Comparison of ENCODE assay signal across 8 cellular contexts in the genomic region with DNA sequence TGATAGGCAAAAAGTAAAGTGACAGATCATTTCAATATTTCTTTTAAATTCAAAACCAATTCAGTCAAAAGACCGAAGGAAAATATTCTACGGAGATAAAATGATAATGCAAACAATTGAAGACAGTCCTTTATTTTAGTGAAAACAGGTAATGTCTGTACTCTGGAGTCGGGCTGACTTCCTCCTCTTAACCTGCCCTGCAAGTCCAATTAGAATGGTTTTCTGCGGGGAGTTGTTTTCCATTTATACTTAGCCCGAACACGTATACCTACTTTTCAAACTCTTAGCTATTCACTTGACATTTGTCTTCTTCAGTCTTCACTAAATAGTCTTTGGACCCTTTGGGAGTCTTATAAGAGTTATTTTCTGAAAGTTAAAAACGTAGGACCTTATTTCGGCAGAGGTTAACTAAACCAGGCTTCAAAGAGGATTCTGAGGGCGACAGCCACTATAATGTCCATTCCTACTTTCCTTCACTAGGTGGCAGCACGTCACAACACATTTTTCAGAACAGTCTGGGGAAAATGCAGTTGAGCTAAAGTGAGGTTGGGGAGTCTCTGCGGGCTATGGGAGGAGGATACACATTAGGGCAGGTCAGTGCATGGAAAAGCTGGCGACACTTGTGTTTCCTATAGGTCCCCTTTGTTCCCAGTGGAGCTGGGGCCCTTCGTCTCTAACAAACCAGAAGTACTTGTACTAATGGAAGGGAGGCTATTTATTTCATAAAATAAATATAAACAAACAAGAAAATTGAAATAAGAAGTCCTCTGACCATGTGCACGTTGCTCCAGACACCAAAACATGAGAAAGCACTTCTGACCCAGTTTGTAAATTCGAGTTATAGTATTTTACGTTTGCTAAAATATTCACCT.
DNase-seq lines count a peak whose midpoint lies in the region; ATAC-seq and TF ChIP-seq lines count a peak whose summit lies in the region.

No MANE protein-coding gene starts in this region.

- TF ChIP-seq EP300 in esophagus muscularis mucosa (IDR thresholded peaks at IDR 0.05) (no peak), upper lobe of left lung (IDR thresholded peaks at IDR 0.05) (no peak)

- intact Hi-C loops in activated naive CD4-positive, alpha-beta T cell treated with anti-CD3 and anti-CD28 coated beads for 36 hours (cut with micrococcal nuclease), result loop anchor here (1.0 to 5.0 kb wide), 4 partner anchors 227 to 672 kb away; no protein-coding TSS in a partner anchor
- intact Hi-C loops in activated CD4-positive, alpha-beta memory T cell treated with anti-CD3 and anti-CD28 coated beads for 36 hours (cut with micrococcal nuclease), result loop anchor here (1.0 kb wide), 2 partner anchors 477 to 546 kb away; no protein-coding TSS in a partner anchor
- intact Hi-C loops in esophagus muscularis mucosa (cut with DNase I), result loop anchor here (5.0 kb wide), 1 partner anchor 547 kb away; no protein-coding TSS in a partner anchor

- DNase-seq in activated naive CD4-positive, alpha-beta T cell treated with anti-CD3 and anti-CD28 coated beads for 36 hours, result peak; percentile 60
- DNase-seq in activated naive CD4-positive, alpha-beta T cell treated with anti-CD3 and anti-CD28 coated beads, Interleukin-2, amount 50 U/mL, for 16 hours, result no peak
- DNase-seq in NCI-H345 (lab: John Stamatoyannopoulos, UW), result peak; percentile 68
- DNase-seq in activated CD4-positive, alpha-beta memory T cell treated with anti-CD3 and anti-CD28 coated beads for 36 hours, result peak; percentile 50
- no peak for DNase-seq in esophagus muscularis mucosa (ENCODE audit: extremely low spot score)
- peak; percentile 14 for DNase-seq in naive B cell
- DNase-seq in upper lobe of left lung, result peak in 1 of 2 donors; percentile 33

- peak; percentile 61 for ATAC-seq in HG03060 (IDR thresholded peaks at IDR 0.05; ENCODE audit: low read depth, unreplicated experiment)
- ATAC-seq in naive B cell (ENCODE audit: low read depth in 2 of 2), result peak in 1 of 2 donors; percentile 46
- ATAC-seq in upper lobe of left lung (ENCODE audit: low FRiP score in 2 of 2), result peak; percentile 59 to 78

- H3K36me3 ChIP-seq in esophagus muscularis mucosa (no peaks in the 10 kb centered on the region), upper lobe of left lung (no peaks in the 10 kb centered on the region)

- peak overlapping the region; percentile 34 for H3K4me3 Mint-ChIP-seq in activated naive CD4-positive, alpha-beta T cell treated with anti-CD3 and anti-CD28 coated beads for 36 hours
- H3K4me3 Mint-ChIP-seq in activated CD4-positive, alpha-beta memory T cell treated with anti-CD3 and anti-CD28 coated beads for 36 hours, result no peak overlapping the region
- peak overlapping the region in 6 of 8 donors; percentile 23 to 54 (median 34) for H3K4me3 Mint-ChIP-seq in naive B cell

- CTCF ChIA-PET in activated naive CD4-positive, alpha-beta T cell treated with anti-CD3 and anti-CD28 coated beads for 36 hours (lab: Charles Lee), result interaction anchor here (0.7 to 11.5 kb wide), 12 partner anchors 9 to 551 kb away, joined by 3 to 137 read pairs (median 3); no protein-coding TSS in a partner anchor
- CTCF ChIA-PET in activated CD4-positive, alpha-beta memory T cell treated with anti-CD3 and anti-CD28 coated beads for 36 hours (lab: Charles Lee), result interaction anchor here (0.6 to 3.8 kb wide), 9 partner anchors 9 to 551 kb away, joined by 3 to 57 read pairs (median 4); no protein-coding TSS in a partner anchor

- peaks cover 31% of the 10 kb centered on the region for H3K27me3 Mint-ChIP-seq in activated naive CD4-positive, alpha-beta T cell treated with anti-CD3 and anti-CD28 coated beads for 36 hours (ENCODE audit: low read depth)
- peaks cover 23% of the 10 kb centered on the region for H3K27me3 Mint-ChIP-seq in activated CD4-positive, alpha-beta memory T cell treated with anti-CD3 and anti-CD28 coated beads for 36 hours
- H3K27me3 Mint-ChIP-seq in naive B cell, result peaks cover 16 to 33% (median 26%) of the 10 kb centered on the region in 3 donors

- no peaks in the 10 kb centered on the region for H3K9me3 ChIP-seq in esophagus muscularis mucosa
- H3K9me3 ChIP-seq in upper lobe of left lung, result no peaks in the 10 kb centered on the region

- H3K36me3 Mint-ChIP-seq in activated naive CD4-positive, alpha-beta T cell treated with anti-CD3 and anti-CD28 coated beads for 36 hours (ENCODE audit: low read depth), result no peaks in the 10 kb centered on the region
- no peaks in the 10 kb centered on the region for H3K36me3 Mint-ChIP-seq in activated CD4-positive, alpha-beta memory T cell treated with anti-CD3 and anti-CD28 coated beads for 36 hours
- H3K36me3 Mint-ChIP-seq in naive B cell, result no peaks in the 10 kb centered on the region

- H3K9me3 Mint-ChIP-seq in activated naive CD4-positive, alpha-beta T cell treated with anti-CD3 and anti-CD28 coated beads for 36 hours, result no peaks in the 10 kb centered on the region
- H3K9me3 Mint-ChIP-seq in activated CD4-positive, alpha-beta memory T cell treated with anti-CD3 and anti-CD28 coated beads for 36 hours, result no peaks in the 10 kb centered on the region
- peaks cover 0 to 2% (median 0%) of the 10 kb centered on the region in 7 donors for H3K9me3 Mint-ChIP-seq in naive B cell

- H3K4me1 ChIP-seq in esophagus muscularis mucosa, result peaks cover 0 to 21% (median 18%) of the 10 kb centered on the region in 4 donors
- H3K4me1 ChIP-seq in upper lobe of left lung, result peaks cover 0 to 3% (median 0%) of the 10 kb centered on the region in 4 donors

- peak overlapping the region in 2 of 4 donors; percentile 6 to 30 for H3K4me3 ChIP-seq in esophagus muscularis mucosa
- no peak overlapping the region for H3K4me3 ChIP-seq in upper lobe of left lung

- no peak for TF ChIP-seq POLR2A in esophagus muscularis mucosa (IDR thresholded peaks at IDR 0.05; ENCODE audit: low read depth)
- TF ChIP-seq POLR2A in upper lobe of left lung (IDR thresholded peaks at IDR 0.05), result no peak

- no peak overlapping the region for H3K27ac Mint-ChIP-seq in activated naive CD4-positive, alpha-beta T cell treated with anti-CD3 and anti-CD28 coated beads for 36 hours
- no peak overlapping the region for H3K27ac Mint-ChIP-seq in activated CD4-positive, alpha-beta memory T cell treated with anti-CD3 and anti-CD28 coated beads for 36 hours
- H3K27ac Mint-ChIP-seq in naive B cell, result no peak overlapping the region

- TF ChIP-seq CTCF in esophagus muscularis mucosa (IDR thresholded peaks at IDR 0.05) (peak; percentile 80 to 85 (median 84)), upper lobe of left lung (IDR thresholded peaks at IDR 0.05) (peak; percentile 56 to 75 (median 70))

- 29% methylated on average over 16 of the region's 16 CpGs for WGBS in esophagus muscularis mucosa
- WGBS in upper lobe of left lung, 2 donors, result 25 to 26% methylated on average over 16 of the region's 16 CpGs

- H3K27ac ChIP-seq in esophagus muscularis mucosa (replicated peaks in 1 of 4) (no peak overlapping the region), upper lobe of left lung (no peak overlapping the region)

- POLR2A ChIA-PET in activated CD4-positive, alpha-beta memory T cell treated with anti-CD3 and anti-CD28 coated beads for 36 hours (lab: Charles Lee), result no interaction called here

- H3K4me1 Mint-ChIP-seq in activated naive CD4-positive, alpha-beta T cell treated with anti-CD3 and anti-CD28 coated beads for 36 hours (ENCODE audit: low read depth), result peaks cover 3% of the 10 kb centered on the region
- peaks cover 3% of the 10 kb centered on the region for H3K4me1 Mint-ChIP-seq in activated CD4-positive, alpha-beta memory T cell treated with anti-CD3 and anti-CD28 coated beads for 36 hours (ENCODE audit: low read depth)
- H3K4me1 Mint-ChIP-seq in naive B cell, result peaks cover 0 to 5% (median 3%) of the 10 kb centered on the region in 3 donors

- no peaks in the 10 kb centered on the region for H3K27me3 ChIP-seq in esophagus muscularis mucosa
- H3K27me3 ChIP-seq in upper lobe of left lung, result no peaks in the 10 kb centered on the region

Comparison
In these comparisons a context has a peak if more than half of its experiments do, and no peak if none do; other contexts are left out.
1. DNase-seq: peak in activated naive CD4-positive, alpha-beta T cell treated with anti-CD3 and anti-CD28 coated beads for 36 hours (single experiment), NCI-H345 (single experiment), activated CD4-positive, alpha-beta memory T cell treated with anti-CD3 and anti-CD28 coated beads for 36 hours (single experiment) and naive B cell (single experiment); none in activated naive CD4-positive, alpha-beta T cell treated with anti-CD3 and anti-CD28 coated beads, Interleukin-2, amount 50 U/mL, for 16 hours (single experiment) and esophagus muscularis mucosa (single experiment).